Comparison of ENCODE assay signal across 20 cellular contexts in the genomic region with DNA sequence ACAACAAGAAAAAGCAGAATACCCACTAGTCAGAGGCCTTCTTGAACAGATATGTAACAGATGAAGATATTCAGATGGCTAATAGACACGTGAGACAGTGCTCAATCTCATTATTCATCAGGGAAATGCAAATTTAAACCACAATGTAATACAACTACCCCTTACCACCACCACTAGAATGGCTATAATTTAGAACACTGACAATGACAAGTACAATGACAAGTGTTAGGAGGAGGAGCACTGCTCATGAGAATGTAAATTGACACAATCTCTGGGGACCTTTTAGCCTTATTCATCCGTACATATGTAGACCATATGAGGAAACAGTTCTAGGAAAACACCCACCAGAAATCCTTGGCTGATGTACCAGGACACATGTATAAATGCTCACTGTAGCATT.
"Had no signal": no experiment of that assay in that cellular context is flagged by ENCODE, and none has a peak within 500 bp of the region (broad histone marks: within the 10 kb centered on the region; RNA-seq: fewer than 3 reads in every experiment).

No MANE protein-coding gene starts in this region.

- DNase-seq: activated CD4-positive, alpha-beta memory T cell treated with anti-CD3 and anti-CD28 coated beads, Interleukin-2, amount 10 ng/mL, durations not matched to agents 7 days and 5 days; activated CD4-positive, alpha-beta T cell treated with anti-CD3 and anti-CD28 coated beads for 36 hours; activated CD8-positive, alpha-beta memory T cell treated with anti-CD3 and anti-CD28 coated beads, Interleukin-2, amount 50 U/mL, for 4 hours; activated effector memory CD4-positive, alpha-beta T cell treated with anti-CD3 and anti-CD28 coated beads, Interleukin-2, amount 50 U/mL, for 16 hours; activated T-cell treated with anti-CD3 and anti-CD28 coated beads, Interleukin-2, amount 50 U/mL, for 48 hours; caudate nucleus; colonic mucosa; glutamatergic neuron; hypothalamus; kidney glomerular epithelial cell; left ventricle myocardium superior; mesendoderm; occipital lobe; stimulated activated CD4-positive, alpha-beta T cell treated with anti-CD3 and anti-CD28 coated beads, Interleukin-2, amount 100 ng/mL, for 48 hours; stimulated activated naive CD4-positive, alpha-beta T cell; tibial artery; uterus; WERI-Rb-1 had no signal

- H3K4me3 ChIP-seq: colonic mucosa, esophagus muscularis mucosa, tibial artery, uterus had no signal

- ATAC-seq: activated CD4-positive, alpha-beta T cell treated with anti-CD3 and anti-CD28 coated beads for 36 hours; activated naive CD4-positive, alpha-beta T cell treated with anti-CD3 and anti-CD28 coated beads, Interleukin-2, amount 50 U/mL, for 72 hours had no signal
